In genomic region chr17:43443381-43443780, GRCh38 we compare ENCODE assay signal across 22 cellular contexts.
"Had no signal": no experiment of that assay in that cellular context is flagged by ENCODE, and none has a peak within 500 bp of the region (broad histone marks: within the 10 kb centered on the region; RNA-seq: fewer than 3 reads in every experiment).

No MANE protein-coding gene starts in this region.

- H3K4me3 ChIP-seq: coronary artery, dorsolateral prefrontal cortex, heart right ventricle, left lung, lower lobe of right lung, ovary, psoas muscle, thoracic aorta, upper lobe of right lung had no signal

- H3K4me1 ChIP-seq: heart right ventricle, left lung, lower lobe of right lung, psoas muscle, upper lobe of right lung had no signal

- H3K36me3 ChIP-seq: heart right ventricle, left lung, lower lobe of right lung, ovary, thoracic aorta, upper lobe of right lung had no signal

- H3K27ac ChIP-seq: dorsolateral prefrontal cortex, heart right ventricle, left lung, lower lobe of right lung, ovary, psoas muscle, thoracic aorta, upper lobe of right lung had no signal

- H3K27me3 ChIP-seq: dorsolateral prefrontal cortex, left lung, ovary, upper lobe of right lung had no signal

- H3K9me3 ChIP-seq: heart right ventricle, left lung, lower lobe of right lung, ovary, psoas muscle, thoracic aorta, upper lobe of right lung had no signal

- DNase-seq: activated B cell treated with CpG ODN at 0.5 μM for 24 hours; activated CD4-positive, alpha-beta T cell treated with anti-CD3 and anti-CD28 coated beads, Interleukin-2, amount 50 U/mL, for 1 hour; activated CD8-positive, alpha-beta memory T cell treated with anti-CD3 and anti-CD28 coated beads, Interleukin-2, amount 10 ng/mL, durations not matched to agents 7 days and 5 days; activated CD8-positive, alpha-beta T cell treated with anti-CD3 and anti-CD28 coated beads, Interleukin-2, amount 10 ng/mL, durations not matched to agents 7 days and 5 days; activated naive CD4-positive, alpha-beta T cell; activated T-cell treated with anti-CD3 and anti-CD28 coated beads, Interleukin-2, amount 50 U/mL, for 72 hours; cerebellar nuclear complex; effector memory CD8-positive, alpha-beta T cell; heart right ventricle; left lung; lower lobe of right lung; psoas muscle; stimulated activated CD4-positive, alpha-beta T cell treated with anti-CD3 and anti-CD28 coated beads, Interleukin-12 subunit alpha, Interleukin-12 subunit beta, amount 100 ng/mL, for 4 hours; stimulated activated CD4-positive, alpha-beta T cell treated with anti-CD3 and anti-CD28 coated beads, Interleukin-4, amount 100 ng/mL, for 1 hour; stimulated activated naive CD8-positive, alpha-beta T cell treated with anti-CD3 and anti-CD28 coated beads, Interleukin-15, Interleukin-2, amounts not matched to agents 100 U/mL and 50 U/mL, for 24 hours; T-helper 2 cell; upper lobe of right lung had no signal

- ATAC-seq: activated CD8-positive, alpha-beta memory T cell treated with anti-CD3 and anti-CD28 coated beads, Interleukin-2, amount 10 ng/mL, durations not matched to agents 7 days and 5 days; activated CD8-positive, alpha-beta T cell treated with anti-CD3 and anti-CD28 coated beads, Interleukin-2, amount 10 ng/mL, durations not matched to agents 7 days and 5 days; activated naive CD4-positive, alpha-beta T cell treated with anti-CD3 and anti-CD28 coated beads, Interleukin-2, amount 50 U/mL, for 72 hours; activated T-cell treated with anti-CD3 and anti-CD28 coated beads, Interleukin-2, amount 50 U/mL, for 72 hours; effector memory CD8-positive, alpha-beta T cell; lower lobe of right lung; psoas muscle; stimulated activated naive CD8-positive, alpha-beta T cell treated with anti-CD3 and anti-CD28 coated beads, Interleukin-15, Interleukin-2, amounts not matched to agents 100 U/mL and 50 U/mL, for 24 hours; upper lobe of right lung had no signal
